26 cellular contexts compared by ENCODE assay signal in genomic region chr2:8976419-8976818, GRCh38. TPM values are rescaled to one million over a fixed set of nuclear protein-coding genes. Genes with fewer than 3 reads are reported as not detected.
A peak's percentile ranks its signal among the peaks of the same experiment; 100 is the strongest.
DNase-seq lines count a peak whose midpoint lies in the region; ATAC-seq and TF ChIP-seq lines count a peak whose summit lies in the region.
"Had no signal": no experiment of that assay in that cellular context is flagged by ENCODE, and none has a peak within 500 bp of the region (broad histone marks: within the 10 kb centered on the region; RNA-seq: fewer than 3 reads in every experiment).

No MANE protein-coding gene starts in this region.

- H3K9ac ChIP-seq in GM23248 = no peak overlapping the region

- POLR2A ChIA-PET in activated CD4-positive, alpha-beta T cell treated with anti-CD3 and anti-CD28 coated beads for 36 hours (lab: Charles Lee) = no interaction called here

- H3K36me3 Mint-ChIP-seq in activated CD4-positive, alpha-beta T cell treated with anti-CD3 and anti-CD28 coated beads for 36 hours (ENCODE audit: low read depth) = no peaks in the 10 kb centered on the region
- no peaks in the 10 kb centered on the region for H3K36me3 Mint-ChIP-seq in endothelial cell (ENCODE audit: low read depth, unreplicated experiment)
- H3K36me3 Mint-ChIP-seq in activated CD4-positive, alpha-beta T cell treated with anti-CD3 and anti-CD28 coated beads, Interleukin-2, amount 10 ng/mL, durations not matched to agents 24 days and 14 days (ENCODE audit: low read depth) = no peaks in the 10 kb centered on the region
- H3K36me3 Mint-ChIP-seq: activated naive CD8-positive, alpha-beta T cell had no signal

- H3K9me3 ChIP-seq in upper lobe of right lung = no peaks in the 10 kb centered on the region
- no peaks in the 10 kb centered on the region for H3K9me3 ChIP-seq in GM23248 (ENCODE audit: low read depth)
- H3K9me3 ChIP-seq: ascending aorta, lower lobe of right lung had no signal

- peaks cover 98% of the 10 kb centered on the region for H3K79me2 ChIP-seq in GM23248 (ENCODE audit: insufficient read depth)

- ATAC-seq in activated CD4-positive, alpha-beta T cell treated with anti-CD3 and anti-CD28 coated beads for 36 hours = peak; percentile 23
- peak; percentile 79 for ATAC-seq in left colon
- peak; percentile 49 for ATAC-seq in upper lobe of right lung
- ATAC-seq in stimulated activated naive CD8-positive, alpha-beta T cell treated with anti-CD3 and anti-CD28 coated beads, Interleukin-15, amount 100 ng/mL, for 72 hours = no peak
- ATAC-seq: activated T-helper 17 cell treated with anti-CD3 and anti-CD28 coated beads, Interleukin-2, amount 50 U/mL, for 72 hours; lower lobe of right lung; Panc1 had no signal

- no peak overlapping the region for H3K4me3 ChIP-seq in upper lobe of right lung
- no peak overlapping the region for H3K4me3 ChIP-seq in GM23248
- H3K4me3 ChIP-seq: ascending aorta, lower lobe of right lung had no signal

- no peak overlapping the region for H2AFZ ChIP-seq in GM23248

- no peaks in the 10 kb centered on the region for H3F3A ChIP-seq in GM23248 (ENCODE audit: insufficient read depth)

- H3K36me3 ChIP-seq in upper lobe of right lung (no peaks in the 10 kb centered on the region), GM23248 (ENCODE audit: low read depth) (no peaks in the 10 kb centered on the region)
- H3K36me3 ChIP-seq: ascending aorta, lower lobe of right lung had no signal

- no peak overlapping the region for H3K4me3 Mint-ChIP-seq in activated CD4-positive, alpha-beta T cell treated with anti-CD3 and anti-CD28 coated beads for 36 hours
- H3K4me3 Mint-ChIP-seq in endothelial cell (ENCODE audit: unreplicated experiment) = no peak overlapping the region
- H3K4me3 Mint-ChIP-seq in stimulated activated naive CD8-positive, alpha-beta T cell treated with anti-CD3 and anti-CD28 coated beads, Interleukin-15, amount 100 ng/mL, for 72 hours = no peak overlapping the region
- H3K4me3 Mint-ChIP-seq in activated CD4-positive, alpha-beta T cell treated with anti-CD3 and anti-CD28 coated beads, Interleukin-2, amount 10 ng/mL, durations not matched to agents 24 days and 14 days = no peak overlapping the region
- H3K4me3 Mint-ChIP-seq: activated naive CD8-positive, alpha-beta T cell; activated T-helper 17 cell treated with anti-CD3 and anti-CD28 coated beads, Interleukin-2, amount 50 U/mL, for 72 hours had no signal

- intact Hi-C loops in activated CD4-positive, alpha-beta T cell treated with anti-CD3 and anti-CD28 coated beads for 36 hours (cut with DNase I, micrococcal nuclease) = no loop called here
- intact Hi-C loops in left colon (cut with DNase I, micrococcal nuclease) (no loop called here), upper lobe of right lung (cut with DNase I) (no loop called here)
- intact Hi-C loops in activated CD4-positive, alpha-beta T cell treated with anti-CD3 and anti-CD28 coated beads, Interleukin-2, amount 10 ng/mL, durations not matched to agents 24 days and 14 days (cut with micrococcal nuclease) = no loop called here

- no peaks in the 10 kb centered on the region for H4K20me1 ChIP-seq in GM23248 (ENCODE audit: insufficient read depth)

- no peaks in the 10 kb centered on the region for H3K27me3 ChIP-seq in upper lobe of right lung
- no peaks in the 10 kb centered on the region for H3K27me3 ChIP-seq in GM23248 (replicated peaks; ENCODE audit: insufficient read depth)
- H3K27me3 ChIP-seq: ascending aorta had no signal

- H3K4me1 ChIP-seq in upper lobe of right lung (no peaks in the 10 kb centered on the region), GM23248 (ENCODE audit: insufficient read depth) (peaks cover 5% of the 10 kb centered on the region; the same call in 1 of the 2 replicates)
- H3K4me1 ChIP-seq: ascending aorta, lower lobe of right lung had no signal

- H3K27ac ChIP-seq in upper lobe of right lung (no peak overlapping the region), GM23248 (no peak overlapping the region)
- H3K27ac ChIP-seq: ascending aorta, lower lobe of right lung had no signal

- no peak overlapping the region for H3K27ac Mint-ChIP-seq in activated CD4-positive, alpha-beta T cell treated with anti-CD3 and anti-CD28 coated beads for 36 hours
- no peak overlapping the region for H3K27ac Mint-ChIP-seq in endothelial cell (ENCODE audit: unreplicated experiment)
- no peak overlapping the region for H3K27ac Mint-ChIP-seq in stimulated activated naive CD8-positive, alpha-beta T cell treated with anti-CD3 and anti-CD28 coated beads, Interleukin-15, amount 100 ng/mL, for 72 hours
- no peak overlapping the region for H3K27ac Mint-ChIP-seq in activated CD4-positive, alpha-beta T cell treated with anti-CD3 and anti-CD28 coated beads, Interleukin-2, amount 10 ng/mL, durations not matched to agents 24 days and 14 days
- H3K27ac Mint-ChIP-seq: activated naive CD8-positive, alpha-beta T cell; activated T-helper 17 cell treated with anti-CD3 and anti-CD28 coated beads, Interleukin-2, amount 50 U/mL, for 72 hours had no signal

- H3K9me3 Mint-ChIP-seq in activated CD4-positive, alpha-beta T cell treated with anti-CD3 and anti-CD28 coated beads for 36 hours (ENCODE audit: low read depth) = no peaks in the 10 kb centered on the region
- no peaks in the 10 kb centered on the region for H3K9me3 Mint-ChIP-seq in endothelial cell (ENCODE audit: unreplicated experiment)
- no peaks in the 10 kb centered on the region for H3K9me3 Mint-ChIP-seq in stimulated activated naive CD8-positive, alpha-beta T cell treated with anti-CD3 and anti-CD28 coated beads, Interleukin-15, amount 100 ng/mL, for 72 hours
- H3K9me3 Mint-ChIP-seq in activated CD4-positive, alpha-beta T cell treated with anti-CD3 and anti-CD28 coated beads, Interleukin-2, amount 10 ng/mL, durations not matched to agents 24 days and 14 days = no peaks in the 10 kb centered on the region
- H3K9me3 Mint-ChIP-seq: activated T-helper 17 cell treated with anti-CD3 and anti-CD28 coated beads, Interleukin-2, amount 50 U/mL, for 72 hours had no signal

- no peak for TF ChIP-seq CTCF in endothelial cell (IDR thresholded peaks at IDR 0.05; ENCODE audit: unreplicated experiment)
- TF ChIP-seq CTCF in upper lobe of right lung (IDR thresholded peaks at IDR 0.05) = no peak

- CTCF ChIA-PET in activated CD4-positive, alpha-beta T cell treated with anti-CD3 and anti-CD28 coated beads for 36 hours (lab: Charles Lee) = no interaction called here

- H3K4me1 Mint-ChIP-seq in activated CD4-positive, alpha-beta T cell treated with anti-CD3 and anti-CD28 coated beads for 36 hours = no peaks in the 10 kb centered on the region
- H3K4me1 Mint-ChIP-seq in endothelial cell (ENCODE audit: unreplicated experiment) = peaks cover 19% of the 10 kb centered on the region
- H3K4me1 Mint-ChIP-seq in stimulated activated naive CD8-positive, alpha-beta T cell treated with anti-CD3 and anti-CD28 coated beads, Interleukin-15, amount 100 ng/mL, for 72 hours = no peaks in the 10 kb centered on the region
- no peaks in the 10 kb centered on the region for H3K4me1 Mint-ChIP-seq in activated CD4-positive, alpha-beta T cell treated with anti-CD3 and anti-CD28 coated beads, Interleukin-2, amount 10 ng/mL, durations not matched to agents 24 days and 14 days
- H3K4me1 Mint-ChIP-seq: activated T-helper 17 cell treated with anti-CD3 and anti-CD28 coated beads, Interleukin-2, amount 50 U/mL, for 72 hours had no signal

- no peaks in the 10 kb centered on the region for H3K9me2 ChIP-seq in GM23248 (ENCODE audit: insufficient read depth)

- in situ Hi-C loops in GM23248 (cut with MboI) = no loop called here

- WGBS in GM23248 (ENCODE audit: low coverage in 1 of 2, low lambda C conversion rate in 2 of 2, missing lambda C conversion rate in 2 of 2), 2 experiments = 45 to 54% methylated on average over 7 of the region's 7 CpGs

- H3K4me2 ChIP-seq in GM23248 (ENCODE audit: unreplicated experiment) = no peak overlapping the region

- H3K27me3 Mint-ChIP-seq in activated CD4-positive, alpha-beta T cell treated with anti-CD3 and anti-CD28 coated beads for 36 hours = peaks cover 2% of the 10 kb centered on the region
- H3K27me3 Mint-ChIP-seq in endothelial cell (ENCODE audit: unreplicated experiment) = no peaks in the 10 kb centered on the region
- no peaks in the 10 kb centered on the region for H3K27me3 Mint-ChIP-seq in stimulated activated naive CD8-positive, alpha-beta T cell treated with anti-CD3 and anti-CD28 coated beads, Interleukin-15, amount 100 ng/mL, for 72 hours
- H3K27me3 Mint-ChIP-seq in activated CD4-positive, alpha-beta T cell treated with anti-CD3 and anti-CD28 coated beads, Interleukin-2, amount 10 ng/mL, durations not matched to agents 24 days and 14 days = peaks cover 2% of the 10 kb centered on the region
- H3K27me3 Mint-ChIP-seq: activated naive CD8-positive, alpha-beta T cell; activated T-helper 17 cell treated with anti-CD3 and anti-CD28 coated beads, Interleukin-2, amount 50 U/mL, for 72 hours had no signal

- DNase-seq in activated CD4-positive, alpha-beta T cell treated with anti-CD3 and anti-CD28 coated beads for 36 hours = no peak
- no peak for DNase-seq in activated CD4-positive, alpha-beta T cell treated with anti-CD3 and anti-CD28 coated beads for 1 hour
- DNase-seq in endothelial cell (ENCODE audit: low spot score) (peak; percentile 15), left colon (no peak), upper lobe of right lung (no peak), GM23248 (no peak)
- DNase-seq in stimulated activated naive CD8-positive, alpha-beta T cell treated with anti-CD3 and anti-CD28 coated beads, Interleukin-15, amount 100 ng/mL, for 72 hours = no peak
- DNase-seq in activated CD4-positive, alpha-beta T cell treated with anti-CD3 and anti-CD28 coated beads, Interleukin-2, amount 10 ng/mL, durations not matched to agents 24 days and 14 days = no peak
- DNase-seq: activated CD8-positive, alpha-beta memory T cell treated with anti-CD3 and anti-CD28 coated beads, Interleukin-2, amount 50 U/mL, for 4 hours; AML-193; central memory CD4-positive, alpha-beta T cell; KG1; kidney; lower lobe of right lung; NCI-H1436 treated with DMSO at 0.1 percent for 48 hours; NCI-H510A treated with DMSO at 0.1 percent for 48 hours; NK-92 treated with Interleukin-12 subunit alpha and Interleukin-12 subunit beta, amount 100 ng/mL, for 24 hours; SIG-M5; small intestine; stimulated activated CD4-positive, alpha-beta T cell treated with anti-CD3 and anti-CD28 coated beads, Interleukin-2, amount 100 ng/mL, for 24 hours; substantia nigra; T-helper 1 cell had no signal

RNA-seq across cellular contexts. Expression of gene MBOAT2, which starts 27.1 kb away (rescaled TPM):
- 1 to 10 TPM; 4.7 to 6.9 TPM for total RNA-seq in activated CD4-positive, alpha-beta T cell treated with anti-CD3 and anti-CD28 coated beads for 36 hours
- total RNA-seq in endothelial cell (ENCODE audit: unreplicated experiment) = 71.6 TPM
- total RNA-seq in left colon = 10 to 100 TPM; 67.0 to 73.8 TPM
- total RNA-seq in upper lobe of right lung = 31.4 TPM
- total RNA-seq in activated CD4-positive, alpha-beta T cell treated with anti-CD3 and anti-CD28 coated beads, Interleukin-2, amount 10 ng/mL, durations not matched to agents 24 days and 14 days = 5.0 and 5.3 TPM in 2 replicates
- total RNA-seq in GM23248 (2014; rRNA removed; shearing (Covaris generic)) = 87.4 and 116 TPM in 2 replicates
- polyA plus RNA-seq in GM23248 (2016; fragmentation: Nextera tagmentation; extraction: Ambion mirVana) = 103 and 107 TPM in 2 replicates
